ENCODE assay signal across 36 cellular contexts in genomic region chr5:174668349-174668748, GRCh38. TPM values are rescaled to one million over a fixed set of nuclear protein-coding genes. Genes with fewer than 3 reads are reported as not detected.
"Had no signal": no experiment of that assay in that cellular context is flagged by ENCODE, and none has a peak within 500 bp of the region (broad histone marks: within the 10 kb centered on the region; RNA-seq: fewer than 3 reads in every experiment).

No MANE protein-coding gene starts in this region.

- H3K9me3 ChIP-seq: MG63 had no signal

- H3K4me3 ChIP-seq: MG63 had no signal

- DNase-seq: MG63, MM.1S, MV-4-11, NCI-H1048, NCI-H1092, NCI-H1092 treated with DMSO at 0.1 percent for 48 hours, NCI-H1105, NCI-H1105 treated with DMSO at 0.1 percent for 48 hours, NCI-H1417, NCI-H1417 treated with DMSO at 0.1 percent for 48 hours, NCI-H1436, NCI-H1436 treated with DMSO at 0.1 percent for 48 hours, NCI-H146, NCI-H1694, NCI-H1694 treated with DMSO at 0.1 percent for 48 hours, NCI-H187, NCI-H187 treated with DMSO at 0.1 percent for 48 hours, NCI-H1930, NCI-H2029, NCI-H2029 treated with DMSO at 0.1 percent for 48 hours, NCI-H2081, NCI-H2081 treated with DMSO at 0.1 percent for 48 hours, NCI-H2107, NCI-H2171, NCI-H2171 treated with DMSO at 0.1 percent for 48 hours, NCI-H2227 treated with DMSO at 0.1 percent for 48 hours, NCI-H226, NCI-H345, NCI-H446, NCI-H446 treated with DMSO at 0.1 percent for 48 hours, NCI-H510A, NCI-H510A treated with DMSO at 0.1 percent for 48 hours, NCI-H524, NCI-H524 treated with DMSO at 0.1 percent for 48 hours, NCI-H526 had no signal

- H3K36me3 ChIP-seq: MG63 had no signal

RNA-seq across cellular contexts. Expression of gene MSX2, which starts 56.0 kb away (rescaled TPM):
- total RNA-seq: M059J had no signal
